1 cellular context compared by ENCODE assay signal in genomic region chr3:115658337-115659181, GRCh38.
TF ChIP-seq lines count a peak whose summit lies in the region.

No MANE protein-coding gene starts in this region.

TF ChIP-seq in GM12878, 131 proteins besides CTCF, POLR2A, EP300 and RAD21 (continued from another document and continues in another):
- TF ChIP-seq, protein P1, sequence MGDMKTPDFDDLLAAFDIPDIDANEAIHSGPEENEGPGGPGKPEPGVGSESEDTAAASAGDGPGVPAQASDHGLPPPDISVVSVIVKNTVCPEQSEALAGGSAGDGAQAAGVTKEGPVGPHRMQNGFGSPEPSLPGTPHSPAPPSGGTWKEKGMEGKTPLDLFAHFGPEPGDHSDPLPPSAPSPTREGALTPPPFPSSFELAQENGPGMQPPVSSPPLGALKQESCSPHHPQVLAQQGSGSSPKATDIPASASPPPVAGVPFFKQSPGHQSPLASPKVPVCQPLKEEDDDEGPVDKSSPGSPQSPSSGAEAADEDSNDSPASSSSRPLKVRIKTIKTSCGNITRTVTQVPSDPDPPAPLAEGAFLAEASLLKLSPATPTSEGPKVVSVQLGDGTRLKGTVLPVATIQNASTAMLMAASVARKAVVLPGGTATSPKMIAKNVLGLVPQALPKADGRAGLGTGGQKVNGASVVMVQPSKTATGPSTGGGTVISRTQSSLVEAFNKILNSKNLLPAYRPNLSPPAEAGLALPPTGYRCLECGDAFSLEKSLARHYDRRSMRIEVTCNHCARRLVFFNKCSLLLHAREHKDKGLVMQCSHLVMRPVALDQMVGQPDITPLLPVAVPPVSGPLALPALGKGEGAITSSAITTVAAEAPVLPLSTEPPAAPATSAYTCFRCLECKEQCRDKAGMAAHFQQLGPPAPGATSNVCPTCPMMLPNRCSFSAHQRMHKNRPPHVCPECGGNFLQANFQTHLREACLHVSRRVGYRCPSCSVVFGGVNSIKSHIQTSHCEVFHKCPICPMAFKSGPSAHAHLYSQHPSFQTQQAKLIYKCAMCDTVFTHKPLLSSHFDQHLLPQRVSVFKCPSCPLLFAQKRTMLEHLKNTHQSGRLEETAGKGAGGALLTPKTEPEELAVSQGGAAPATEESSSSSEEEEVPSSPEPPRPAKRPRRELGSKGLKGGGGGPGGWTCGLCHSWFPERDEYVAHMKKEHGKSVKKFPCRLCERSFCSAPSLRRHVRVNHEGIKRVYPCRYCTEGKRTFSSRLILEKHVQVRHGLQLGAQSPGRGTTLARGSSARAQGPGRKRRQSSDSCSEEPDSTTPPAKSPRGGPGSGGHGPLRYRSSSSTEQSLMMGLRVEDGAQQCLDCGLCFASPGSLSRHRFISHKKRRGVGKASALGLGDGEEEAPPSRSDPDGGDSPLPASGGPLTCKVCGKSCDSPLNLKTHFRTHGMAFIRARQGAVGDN (IDR thresholded peaks at IDR 0.05), result no peak
- TF ChIP-seq BACH1 (IDR thresholded peaks at IDR 0.05; ENCODE audit: borderline replicate concordance) (0 out of 2 replicates have a peak, but pooled peaks have one; percentile 54), DPF2 (IDR thresholded peaks at IDR 0.05) (peak; percentile 73), NFIC (IDR thresholded peaks at IDR 0.05; ENCODE audit: low read depth, low read length) (no peak), STAT3 (IDR thresholded peaks at IDR 0.05; ENCODE audit: low read depth, low read length) (no peak), EED (IDR thresholded peaks at IDR 0.05; ENCODE audit: low read depth) (peak; percentile 27; the same call in 1 of the 2 replicates), ELK1 (IDR thresholded peaks at IDR 0.05; ENCODE audit: low read depth, low read length) (no peak), EGR1 (IDR thresholded peaks at IDR 0.05; ENCODE audit: borderline replicate concordance in 1 of 2, low read depth in 2 of 2, low read length in 2 of 2) (no peak), USF2 (IDR thresholded peaks at IDR 0.05; ENCODE audit: borderline replicate concordance, low read depth, low read length) (no peak), SMARCA5 (IDR thresholded peaks at IDR 0.05) (no peak), SMC3 (IDR thresholded peaks at IDR 0.05; ENCODE audit: borderline replicate concordance, low read length) (no peak), JUNB (IDR thresholded peaks at IDR 0.05) (no peak), ZNF207 (IDR thresholded peaks at IDR 0.05; ENCODE audit: borderline replicate concordance) (no peak), SRF (IDR thresholded peaks at IDR 0.05; ENCODE audit: low read depth in 2 of 2, low read length in 2 of 2) (no peak; a peak in 1 of 4 replicates), POLR2AphosphoS2 (IDR thresholded peaks at IDR 0.05; ENCODE audit: low read depth, low read length) (no peak), BCL11A (IDR thresholded peaks at IDR 0.05; ENCODE audit: low read depth, low read length) (no peak), SIN3A (IDR thresholded peaks at IDR 0.05; ENCODE audit: low read depth, low read length) (no peak), KAT2A (conservative IDR thresholded peaks at IDR 0.05; ENCODE audit: control insufficient read depth, low read depth, low read length) (no peak), IKZF2 (IDR thresholded peaks at IDR 0.05) (peak in 1 of 2 experiments; percentile 11; a peak in 1 of 4 replicates), ZNF217 (IDR thresholded peaks at IDR 0.05) (no peak), NR2F1 (conservative IDR thresholded peaks at IDR 0.05) (peak; percentile 70), MYC (IDR thresholded peaks at IDR 0.05; ENCODE audit: insufficient read depth, insufficient read length, insufficient replicate concordance, low read length, severe bottlenecking) (no peak), ZNF274 (IDR thresholded peaks at IDR 0.05; ENCODE audit: insufficient read depth, insufficient read length) (no peak), JUND (IDR thresholded peaks at IDR 0.05; ENCODE audit: low read depth, low read length) (no peak), E4F1 (IDR thresholded peaks at IDR 0.05; ENCODE audit: borderline replicate concordance, partially characterized antibody) (no peak), NRF1 (conservative IDR thresholded peaks at IDR 0.05; ENCODE audit: low read depth, low read length) (no peak)
- TF ChIP-seq, protein P2, sequence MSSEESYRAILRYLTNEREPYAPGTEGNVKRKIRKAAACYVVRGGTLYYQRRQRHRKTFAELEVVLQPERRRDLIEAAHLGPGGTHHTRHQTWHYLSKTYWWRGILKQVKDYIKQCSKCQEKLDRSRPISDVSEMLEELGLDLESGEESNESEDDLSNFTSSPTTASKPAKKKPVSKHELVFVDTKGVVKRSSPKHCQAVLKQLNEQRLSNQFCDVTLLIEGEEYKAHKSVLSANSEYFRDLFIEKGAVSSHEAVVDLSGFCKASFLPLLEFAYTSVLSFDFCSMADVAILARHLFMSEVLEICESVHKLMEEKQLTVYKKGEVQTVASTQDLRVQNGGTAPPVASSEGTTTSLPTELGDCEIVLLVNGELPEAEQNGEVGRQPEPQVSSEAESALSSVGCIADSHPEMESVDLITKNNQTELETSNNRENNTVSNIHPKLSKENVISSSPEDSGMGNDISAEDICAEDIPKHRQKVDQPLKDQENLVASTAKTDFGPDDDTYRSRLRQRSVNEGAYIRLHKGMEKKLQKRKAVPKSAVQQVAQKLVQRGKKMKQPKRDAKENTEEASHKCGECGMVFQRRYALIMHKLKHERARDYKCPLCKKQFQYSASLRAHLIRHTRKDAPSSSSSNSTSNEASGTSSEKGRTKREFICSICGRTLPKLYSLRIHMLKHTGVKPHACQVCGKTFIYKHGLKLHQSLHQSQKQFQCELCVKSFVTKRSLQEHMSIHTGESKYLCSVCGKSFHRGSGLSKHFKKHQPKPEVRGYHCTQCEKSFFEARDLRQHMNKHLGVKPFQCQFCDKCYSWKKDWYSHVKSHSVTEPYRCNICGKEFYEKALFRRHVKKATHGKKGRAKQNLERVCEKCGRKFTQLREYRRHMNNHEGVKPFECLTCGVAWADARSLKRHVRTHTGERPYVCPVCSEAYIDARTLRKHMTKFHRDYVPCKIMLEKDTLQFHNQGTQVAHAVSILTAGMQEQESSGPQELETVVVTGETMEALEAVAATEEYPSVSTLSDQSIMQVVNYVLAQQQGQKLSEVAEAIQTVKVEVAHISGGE (CRISPR knock-in tag; IDR thresholded peaks at IDR 0.05), result no peak
- TF ChIP-seq, protein P3, sequence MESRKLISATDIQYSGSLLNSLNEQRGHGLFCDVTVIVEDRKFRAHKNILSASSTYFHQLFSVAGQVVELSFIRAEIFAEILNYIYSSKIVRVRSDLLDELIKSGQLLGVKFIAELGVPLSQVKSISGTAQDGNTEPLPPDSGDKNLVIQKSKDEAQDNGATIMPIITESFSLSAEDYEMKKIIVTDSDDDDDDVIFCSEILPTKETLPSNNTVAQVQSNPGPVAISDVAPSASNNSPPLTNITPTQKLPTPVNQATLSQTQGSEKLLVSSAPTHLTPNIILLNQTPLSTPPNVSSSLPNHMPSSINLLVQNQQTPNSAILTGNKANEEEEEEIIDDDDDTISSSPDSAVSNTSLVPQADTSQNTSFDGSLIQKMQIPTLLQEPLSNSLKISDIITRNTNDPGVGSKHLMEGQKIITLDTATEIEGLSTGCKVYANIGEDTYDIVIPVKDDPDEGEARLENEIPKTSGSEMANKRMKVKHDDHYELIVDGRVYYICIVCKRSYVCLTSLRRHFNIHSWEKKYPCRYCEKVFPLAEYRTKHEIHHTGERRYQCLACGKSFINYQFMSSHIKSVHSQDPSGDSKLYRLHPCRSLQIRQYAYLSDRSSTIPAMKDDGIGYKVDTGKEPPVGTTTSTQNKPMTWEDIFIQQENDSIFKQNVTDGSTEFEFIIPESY (IDR thresholded peaks at IDR 0.05), result no peak
- TF ChIP-seq, protein P4, sequence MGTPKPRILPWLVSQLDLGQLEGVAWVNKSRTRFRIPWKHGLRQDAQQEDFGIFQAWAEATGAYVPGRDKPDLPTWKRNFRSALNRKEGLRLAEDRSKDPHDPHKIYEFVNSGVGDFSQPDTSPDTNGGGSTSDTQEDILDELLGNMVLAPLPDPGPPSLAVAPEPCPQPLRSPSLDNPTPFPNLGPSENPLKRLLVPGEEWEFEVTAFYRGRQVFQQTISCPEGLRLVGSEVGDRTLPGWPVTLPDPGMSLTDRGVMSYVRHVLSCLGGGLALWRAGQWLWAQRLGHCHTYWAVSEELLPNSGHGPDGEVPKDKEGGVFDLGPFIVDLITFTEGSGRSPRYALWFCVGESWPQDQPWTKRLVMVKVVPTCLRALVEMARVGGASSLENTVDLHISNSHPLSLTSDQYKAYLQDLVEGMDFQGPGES (IDR thresholded peaks at IDR 0.05), result no peak
- TF ChIP-seq, protein P5, sequence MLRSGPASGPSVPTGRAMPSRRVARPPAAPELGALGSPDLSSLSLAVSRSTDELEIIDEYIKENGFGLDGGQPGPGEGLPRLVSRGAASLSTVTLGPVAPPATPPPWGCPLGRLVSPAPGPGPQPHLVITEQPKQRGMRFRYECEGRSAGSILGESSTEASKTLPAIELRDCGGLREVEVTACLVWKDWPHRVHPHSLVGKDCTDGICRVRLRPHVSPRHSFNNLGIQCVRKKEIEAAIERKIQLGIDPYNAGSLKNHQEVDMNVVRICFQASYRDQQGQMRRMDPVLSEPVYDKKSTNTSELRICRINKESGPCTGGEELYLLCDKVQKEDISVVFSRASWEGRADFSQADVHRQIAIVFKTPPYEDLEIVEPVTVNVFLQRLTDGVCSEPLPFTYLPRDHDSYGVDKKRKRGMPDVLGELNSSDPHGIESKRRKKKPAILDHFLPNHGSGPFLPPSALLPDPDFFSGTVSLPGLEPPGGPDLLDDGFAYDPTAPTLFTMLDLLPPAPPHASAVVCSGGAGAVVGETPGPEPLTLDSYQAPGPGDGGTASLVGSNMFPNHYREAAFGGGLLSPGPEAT (IDR thresholded peaks at IDR 0.05; ENCODE audit: low read depth), result no peak
- TF ChIP-seq, protein P6, sequence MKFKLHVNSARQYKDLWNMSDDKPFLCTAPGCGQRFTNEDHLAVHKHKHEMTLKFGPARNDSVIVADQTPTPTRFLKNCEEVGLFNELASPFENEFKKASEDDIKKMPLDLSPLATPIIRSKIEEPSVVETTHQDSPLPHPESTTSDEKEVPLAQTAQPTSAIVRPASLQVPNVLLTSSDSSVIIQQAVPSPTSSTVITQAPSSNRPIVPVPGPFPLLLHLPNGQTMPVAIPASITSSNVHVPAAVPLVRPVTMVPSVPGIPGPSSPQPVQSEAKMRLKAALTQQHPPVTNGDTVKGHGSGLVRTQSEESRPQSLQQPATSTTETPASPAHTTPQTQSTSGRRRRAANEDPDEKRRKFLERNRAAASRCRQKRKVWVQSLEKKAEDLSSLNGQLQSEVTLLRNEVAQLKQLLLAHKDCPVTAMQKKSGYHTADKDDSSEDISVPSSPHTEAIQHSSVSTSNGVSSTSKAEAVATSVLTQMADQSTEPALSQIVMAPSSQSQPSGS (IDR thresholded peaks at IDR 0.05; ENCODE audit: low read length), result no peak
- TF ChIP-seq, protein P7, sequence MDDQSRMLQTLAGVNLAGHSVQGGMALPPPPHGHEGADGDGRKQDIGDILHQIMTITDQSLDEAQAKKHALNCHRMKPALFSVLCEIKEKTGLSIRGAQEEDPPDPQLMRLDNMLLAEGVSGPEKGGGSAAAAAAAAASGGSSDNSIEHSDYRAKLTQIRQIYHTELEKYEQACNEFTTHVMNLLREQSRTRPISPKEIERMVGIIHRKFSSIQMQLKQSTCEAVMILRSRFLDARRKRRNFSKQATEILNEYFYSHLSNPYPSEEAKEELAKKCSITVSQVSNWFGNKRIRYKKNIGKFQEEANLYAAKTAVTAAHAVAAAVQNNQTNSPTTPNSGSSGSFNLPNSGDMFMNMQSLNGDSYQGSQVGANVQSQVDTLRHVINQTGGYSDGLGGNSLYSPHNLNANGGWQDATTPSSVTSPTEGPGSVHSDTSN (IDR thresholded peaks at IDR 0.05; ENCODE audit: insufficient replicate concordance, low read depth, low read length), result peak; percentile 70
- TF ChIP-seq, protein P8, sequence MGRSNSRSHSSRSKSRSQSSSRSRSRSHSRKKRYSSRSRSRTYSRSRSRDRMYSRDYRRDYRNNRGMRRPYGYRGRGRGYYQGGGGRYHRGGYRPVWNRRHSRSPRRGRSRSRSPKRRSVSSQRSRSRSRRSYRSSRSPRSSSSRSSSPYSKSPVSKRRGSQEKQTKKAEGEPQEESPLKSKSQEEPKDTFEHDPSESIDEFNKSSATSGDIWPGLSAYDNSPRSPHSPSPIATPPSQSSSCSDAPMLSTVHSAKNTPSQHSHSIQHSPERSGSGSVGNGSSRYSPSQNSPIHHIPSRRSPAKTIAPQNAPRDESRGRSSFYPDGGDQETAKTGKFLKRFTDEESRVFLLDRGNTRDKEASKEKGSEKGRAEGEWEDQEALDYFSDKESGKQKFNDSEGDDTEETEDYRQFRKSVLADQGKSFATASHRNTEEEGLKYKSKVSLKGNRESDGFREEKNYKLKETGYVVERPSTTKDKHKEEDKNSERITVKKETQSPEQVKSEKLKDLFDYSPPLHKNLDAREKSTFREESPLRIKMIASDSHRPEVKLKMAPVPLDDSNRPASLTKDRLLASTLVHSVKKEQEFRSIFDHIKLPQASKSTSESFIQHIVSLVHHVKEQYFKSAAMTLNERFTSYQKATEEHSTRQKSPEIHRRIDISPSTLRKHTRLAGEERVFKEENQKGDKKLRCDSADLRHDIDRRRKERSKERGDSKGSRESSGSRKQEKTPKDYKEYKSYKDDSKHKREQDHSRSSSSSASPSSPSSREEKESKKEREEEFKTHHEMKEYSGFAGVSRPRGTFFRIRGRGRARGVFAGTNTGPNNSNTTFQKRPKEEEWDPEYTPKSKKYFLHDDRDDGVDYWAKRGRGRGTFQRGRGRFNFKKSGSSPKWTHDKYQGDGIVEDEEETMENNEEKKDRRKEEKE (IDR thresholded peaks at IDR 0.05), result no peak
